ENCODE assay signal across 8 cellular contexts in genomic region chr7:4776160-4776623, GRCh38. TPM values are rescaled to one million over a fixed set of nuclear protein-coding genes. Genes with fewer than 3 reads are reported as not detected.
DNase-seq lines count a peak whose midpoint lies in the region; ATAC-seq and TF ChIP-seq lines count a peak whose summit lies in the region.

No MANE protein-coding gene starts in this region.

- dilution Hi-C loops in mammary epithelial cell (cut with HindIII; ENCODE audit: low sequenced_read_pairs) = no loop called here

- H2AFZ ChIP-seq in mammary epithelial cell (ENCODE audit: low read depth, low read length) = peak overlapping the region; percentile 89

- H3K4ac ChIP-seq in mesendoderm (ENCODE audit: low read depth, low read length) = no peak overlapping the region

- in situ Hi-C loops in mammary epithelial cell (cut with MboI; ENCODE audit: low sequenced_read_pairs in 2 of 2) = no loop called here

- no peak overlapping the region for H3K18ac ChIP-seq in mesendoderm (ENCODE audit: low read length)

- 33% methylated on average over 13 of the region's 16 CpGs for WGBS in mammary epithelial cell (ENCODE audit: low coverage, missing lambda C conversion rate)
- WGBS in mesendoderm (ENCODE audit: extremely low coverage, insufficient coverage, low lambda C conversion rate) = no CpG with 5 or more reads among the region's 16 CpGs
- 39 to 41% methylated on average over 15 to 16 of the region's 16 CpGs for WGBS in aorta, 2 donors

- H4K8ac ChIP-seq in mesendoderm (ENCODE audit: low read depth, low read length) = no peak overlapping the region

- peaks cover 11% of the 10 kb centered on the region for H3K36me3 Mint-ChIP-seq in stimulated activated naive CD8-positive, alpha-beta T cell treated with anti-CD3 and anti-CD28 coated beads, Interleukin-15, Interleukin-2, amounts not matched to agents 100 ng/mL and 50 ng/mL, for 24 hours (ENCODE audit: low read depth)

- no peak overlapping the region for H2AK5ac ChIP-seq in mesendoderm (ENCODE audit: low read length)

- H3K4me2 ChIP-seq in mammary epithelial cell (ENCODE audit: insufficient read depth, low read depth, low read length) (peak overlapping the region; percentile 88), mesendoderm (ENCODE audit: low read length) (peak overlapping the region; percentile 92)

- DNase-seq in stimulated activated naive CD8-positive, alpha-beta T cell treated with anti-CD3 and anti-CD28 coated beads, Interleukin-15, Interleukin-2, amounts not matched to agents 100 U/mL and 50 U/mL, for 24 hours = no peak
- peak; percentile 40 for DNase-seq in mammary epithelial cell
- DNase-seq in mesendoderm = no peak
- DNase-seq in aorta = no peak
- no peak for DNase-seq in epidermal melanocyte (ENCODE audit: insufficient read length, low spot score)

- no peak overlapping the region for H2BK15ac ChIP-seq in mesendoderm (replicated peaks; ENCODE audit: low read depth)

- no peak for ATAC-seq in stimulated activated naive CD8-positive, alpha-beta T cell treated with anti-CD3 and anti-CD28 coated beads, Interleukin-15, Interleukin-2, amounts not matched to agents 100 U/mL and 50 U/mL, for 24 hours
- ATAC-seq in aorta (ENCODE audit: low FRiP score) = peak; percentile 4
- no peak for ATAC-seq in GM21737 (IDR thresholded peaks at IDR 0.05; ENCODE audit: unreplicated experiment)
- no peak for ATAC-seq in GM19397 (IDR thresholded peaks at IDR 0.05; ENCODE audit: unreplicated experiment)

- H4K20me1 ChIP-seq in mammary epithelial cell (ENCODE audit: insufficient read depth, low read length) = no peaks in the 10 kb centered on the region

- BruUV-seq in mammary epithelial cell (replicated peaks; lab: Mats Ljungman, UMichigan) = no TSS peak

- H3K9me3 ChIP-seq in mammary epithelial cell (replicated peaks; ENCODE audit: insufficient read depth, low read length) (no peaks in the 10 kb centered on the region), aorta (ENCODE audit: control insufficient read depth, low read length) (no peaks in the 10 kb centered on the region)

- H3K4me3 Mint-ChIP-seq in stimulated activated naive CD8-positive, alpha-beta T cell treated with anti-CD3 and anti-CD28 coated beads, Interleukin-15, Interleukin-2, amounts not matched to agents 100 ng/mL and 50 ng/mL, for 24 hours = peak overlapping the region; percentile 96

- no peak overlapping the region for H2BK120ac ChIP-seq in mesendoderm (ENCODE audit: low read depth, low read length)

- H3K9me3 Mint-ChIP-seq in stimulated activated naive CD8-positive, alpha-beta T cell treated with anti-CD3 and anti-CD28 coated beads, Interleukin-15, Interleukin-2, amounts not matched to agents 100 ng/mL and 50 ng/mL, for 24 hours = no peaks in the 10 kb centered on the region

- peaks cover 14% of the 10 kb centered on the region for H3K79me1 ChIP-seq in mesendoderm (ENCODE audit: low read length)

- peak overlapping the region; percentile 70 to 98 (median 89) for H3K4me3 ChIP-seq in mammary epithelial cell (replicated peaks in 1 of 3; ENCODE audit: insufficient read depth in 1 of 3, low read depth in 2 of 3, low read length in 3 of 3)
- peak overlapping the region; percentile 49 for H3K4me3 ChIP-seq in mesendoderm (ENCODE audit: low read length)
- H3K4me3 ChIP-seq in aorta (ENCODE audit: low read length in 2 of 2) = peak overlapping the region; percentile 53 to 91

- H3K79me2 ChIP-seq in mammary epithelial cell (ENCODE audit: insufficient read depth, low read length) (peaks cover 42% of the 10 kb centered on the region), mesendoderm (ENCODE audit: control insufficient read depth, insufficient read depth, low read length) (peaks cover 9% of the 10 kb centered on the region)

- H3K4me1 ChIP-seq in mammary epithelial cell (ENCODE audit: insufficient read depth, low read length) (peaks cover 16% of the 10 kb centered on the region), mesendoderm (ENCODE audit: control insufficient read depth, low read depth, low read length) (no peaks in the 10 kb centered on the region), aorta (ENCODE audit: control insufficient read depth in 1 of 2, insufficient read depth in 2 of 2, low read length in 2 of 2) (no peaks in the 10 kb centered on the region)

- intact Hi-C loops in mammary epithelial cell (cut with micrococcal nuclease) = no loop called here
- intact Hi-C loops in aorta (cut with DNase I) = no loop called here

- TF ChIP-seq CTCF in mammary epithelial cell (conservative IDR thresholded peaks at IDR 0.05 in 1 of 2, IDR thresholded peaks at IDR 0.05 in 1 of 2; ENCODE audit: extremely low read depth in 1 of 2, insufficient read depth in 1 of 2, low read depth in 1 of 2, low read length in 2 of 2) = no peak

- no peak overlapping the region for H2BK5ac ChIP-seq in mesendoderm (ENCODE audit: low read length)

- CTCF ChIA-PET in mammary epithelial cell (lab: Charles Lee; ENCODE audit: low non-redundant PET) = no interaction called here

- no peaks in the 10 kb centered on the region for H3K27me3 Mint-ChIP-seq in stimulated activated naive CD8-positive, alpha-beta T cell treated with anti-CD3 and anti-CD28 coated beads, Interleukin-15, Interleukin-2, amounts not matched to agents 100 ng/mL and 50 ng/mL, for 24 hours

- H3K9ac ChIP-seq in mammary epithelial cell (ENCODE audit: insufficient read depth, low read length) (peak overlapping the region; percentile 95), mesendoderm (ENCODE audit: low read length) (peak overlapping the region; percentile 60)

- H3K36me3 ChIP-seq in mammary epithelial cell (ENCODE audit: insufficient read depth, low read length) (no peaks in the 10 kb centered on the region), mesendoderm (ENCODE audit: control insufficient read depth, insufficient read depth, low read length) (no peaks in the 10 kb centered on the region), aorta (ENCODE audit: control insufficient read depth in 1 of 2, insufficient read depth in 2 of 2, low read length in 1 of 2) (no peaks in the 10 kb centered on the region)

- no peak overlapping the region for H3K23ac ChIP-seq in mesendoderm (ENCODE audit: low read length)

- no peaks in the 10 kb centered on the region for H3K27me3 ChIP-seq in mammary epithelial cell (ENCODE audit: insufficient read depth, low read length)
- H3K27me3 ChIP-seq in mesendoderm (ENCODE audit: insufficient read depth, low read length, poor library complexity) = no peaks in the 10 kb centered on the region
- no peaks in the 10 kb centered on the region for H3K27me3 ChIP-seq in aorta (ENCODE audit: control insufficient read depth in 1 of 2, insufficient read depth in 2 of 2, low read length in 1 of 2)

- peak overlapping the region; percentile 96 for H3K27ac Mint-ChIP-seq in stimulated activated naive CD8-positive, alpha-beta T cell treated with anti-CD3 and anti-CD28 coated beads, Interleukin-15, Interleukin-2, amounts not matched to agents 100 ng/mL and 50 ng/mL, for 24 hours

- H3K4me1 Mint-ChIP-seq in stimulated activated naive CD8-positive, alpha-beta T cell treated with anti-CD3 and anti-CD28 coated beads, Interleukin-15, Interleukin-2, amounts not matched to agents 100 ng/mL and 50 ng/mL, for 24 hours (ENCODE audit: low read depth) = peaks cover 41% of the 10 kb centered on the region

- peak overlapping the region; percentile 85 for H3K27ac ChIP-seq in mammary epithelial cell (ENCODE audit: insufficient read depth, low read depth, low read length)
- no peak overlapping the region for H3K27ac ChIP-seq in mesendoderm (ENCODE audit: low read depth, low read length)
- H3K27ac ChIP-seq in aorta (ENCODE audit: low read depth in 1 of 2, low read length in 2 of 2) = peak overlapping the region; percentile 38 to 47

- peak overlapping the region; percentile 78 for H3K56ac ChIP-seq in mesendoderm (ENCODE audit: low read length)

- H4K5ac ChIP-seq in mesendoderm (ENCODE audit: low read length) = no peak overlapping the region

RNA-seq across cellular contexts. Expression of gene AP5Z1, which starts 0.8 kb away (rescaled TPM):
- total RNA-seq in mammary epithelial cell (10 to 100 TPM; 35.5 to 41.5 TPM), aorta (10 to 100 TPM; 30.7 to 45.3 TPM)
- polyA plus RNA-seq in mammary epithelial cell (14.3 TPM), aorta (10 to 100 TPM; 12.5 to 99.9 TPM)
- polyA minus RNA-seq in mammary epithelial cell = 3.3 TPM
- polyA plus RNA-seq in mesendoderm (2013, experiment 1 of 2) = 12.6 TPM
- polyA plus RNA-seq in mesendoderm (2013, experiment 2 of 2) = 13.0 TPM
